1 cellular context compared by ENCODE assay signal in the genomic region with DNA sequence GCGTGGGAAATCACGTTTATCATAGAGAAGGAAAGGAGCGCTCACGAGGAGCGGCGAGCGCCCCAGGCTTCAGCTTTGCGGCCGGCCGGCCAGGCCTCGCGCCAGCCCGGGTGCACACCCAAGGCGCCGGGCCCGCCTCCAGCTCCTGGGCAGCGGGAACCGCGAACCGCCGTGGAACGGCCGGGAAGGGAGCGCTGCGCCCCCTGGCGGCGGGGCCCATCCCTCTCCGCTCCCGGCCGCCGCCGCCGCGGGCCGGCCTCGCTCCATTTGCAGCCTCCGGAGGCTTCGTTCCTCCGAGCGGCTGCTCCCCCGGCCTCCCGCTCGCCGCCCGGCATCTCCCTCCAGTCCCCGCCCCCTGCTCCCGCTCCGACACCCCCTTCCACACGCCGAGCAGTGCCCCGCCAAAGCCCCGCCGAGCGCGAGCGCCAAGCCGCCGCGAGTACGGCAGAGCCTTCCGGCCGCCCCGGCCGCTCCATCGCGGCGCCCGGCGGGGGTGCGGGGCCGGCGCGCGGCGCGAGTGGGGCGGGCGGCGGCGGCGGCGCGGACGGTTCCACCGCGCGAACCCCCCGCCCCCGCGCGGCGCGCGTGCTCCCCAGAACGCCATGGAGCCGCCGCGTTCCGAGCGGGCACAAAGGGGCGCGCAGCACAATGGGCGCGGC.
A peak's percentile ranks its signal among the peaks of the same experiment; 100 is the strongest.
TF ChIP-seq lines count a peak whose summit lies in the region.

No MANE protein-coding gene starts in this region.

TF ChIP-seq in K562, 482 proteins besides CTCF, POLR2A, EP300 and RAD21 (continued from another document and continues in another):
- TF ChIP-seq SMARCB1 (IDR thresholded peaks at IDR 0.05; ENCODE audit: insufficient read length, low read depth) = no peak
- peak; percentile 61 for TF ChIP-seq DMBX1 (CRISPR knock-in tag; IDR thresholded peaks at IDR 0.05; ENCODE audit: borderline replicate concordance)
- TF ChIP-seq ZNF24 (IDR thresholded peaks at IDR 0.05) = 0 out of 2 replicates have a peak, but pooled peaks have one; percentile 43
- TF ChIP-seq, protein P1, sequence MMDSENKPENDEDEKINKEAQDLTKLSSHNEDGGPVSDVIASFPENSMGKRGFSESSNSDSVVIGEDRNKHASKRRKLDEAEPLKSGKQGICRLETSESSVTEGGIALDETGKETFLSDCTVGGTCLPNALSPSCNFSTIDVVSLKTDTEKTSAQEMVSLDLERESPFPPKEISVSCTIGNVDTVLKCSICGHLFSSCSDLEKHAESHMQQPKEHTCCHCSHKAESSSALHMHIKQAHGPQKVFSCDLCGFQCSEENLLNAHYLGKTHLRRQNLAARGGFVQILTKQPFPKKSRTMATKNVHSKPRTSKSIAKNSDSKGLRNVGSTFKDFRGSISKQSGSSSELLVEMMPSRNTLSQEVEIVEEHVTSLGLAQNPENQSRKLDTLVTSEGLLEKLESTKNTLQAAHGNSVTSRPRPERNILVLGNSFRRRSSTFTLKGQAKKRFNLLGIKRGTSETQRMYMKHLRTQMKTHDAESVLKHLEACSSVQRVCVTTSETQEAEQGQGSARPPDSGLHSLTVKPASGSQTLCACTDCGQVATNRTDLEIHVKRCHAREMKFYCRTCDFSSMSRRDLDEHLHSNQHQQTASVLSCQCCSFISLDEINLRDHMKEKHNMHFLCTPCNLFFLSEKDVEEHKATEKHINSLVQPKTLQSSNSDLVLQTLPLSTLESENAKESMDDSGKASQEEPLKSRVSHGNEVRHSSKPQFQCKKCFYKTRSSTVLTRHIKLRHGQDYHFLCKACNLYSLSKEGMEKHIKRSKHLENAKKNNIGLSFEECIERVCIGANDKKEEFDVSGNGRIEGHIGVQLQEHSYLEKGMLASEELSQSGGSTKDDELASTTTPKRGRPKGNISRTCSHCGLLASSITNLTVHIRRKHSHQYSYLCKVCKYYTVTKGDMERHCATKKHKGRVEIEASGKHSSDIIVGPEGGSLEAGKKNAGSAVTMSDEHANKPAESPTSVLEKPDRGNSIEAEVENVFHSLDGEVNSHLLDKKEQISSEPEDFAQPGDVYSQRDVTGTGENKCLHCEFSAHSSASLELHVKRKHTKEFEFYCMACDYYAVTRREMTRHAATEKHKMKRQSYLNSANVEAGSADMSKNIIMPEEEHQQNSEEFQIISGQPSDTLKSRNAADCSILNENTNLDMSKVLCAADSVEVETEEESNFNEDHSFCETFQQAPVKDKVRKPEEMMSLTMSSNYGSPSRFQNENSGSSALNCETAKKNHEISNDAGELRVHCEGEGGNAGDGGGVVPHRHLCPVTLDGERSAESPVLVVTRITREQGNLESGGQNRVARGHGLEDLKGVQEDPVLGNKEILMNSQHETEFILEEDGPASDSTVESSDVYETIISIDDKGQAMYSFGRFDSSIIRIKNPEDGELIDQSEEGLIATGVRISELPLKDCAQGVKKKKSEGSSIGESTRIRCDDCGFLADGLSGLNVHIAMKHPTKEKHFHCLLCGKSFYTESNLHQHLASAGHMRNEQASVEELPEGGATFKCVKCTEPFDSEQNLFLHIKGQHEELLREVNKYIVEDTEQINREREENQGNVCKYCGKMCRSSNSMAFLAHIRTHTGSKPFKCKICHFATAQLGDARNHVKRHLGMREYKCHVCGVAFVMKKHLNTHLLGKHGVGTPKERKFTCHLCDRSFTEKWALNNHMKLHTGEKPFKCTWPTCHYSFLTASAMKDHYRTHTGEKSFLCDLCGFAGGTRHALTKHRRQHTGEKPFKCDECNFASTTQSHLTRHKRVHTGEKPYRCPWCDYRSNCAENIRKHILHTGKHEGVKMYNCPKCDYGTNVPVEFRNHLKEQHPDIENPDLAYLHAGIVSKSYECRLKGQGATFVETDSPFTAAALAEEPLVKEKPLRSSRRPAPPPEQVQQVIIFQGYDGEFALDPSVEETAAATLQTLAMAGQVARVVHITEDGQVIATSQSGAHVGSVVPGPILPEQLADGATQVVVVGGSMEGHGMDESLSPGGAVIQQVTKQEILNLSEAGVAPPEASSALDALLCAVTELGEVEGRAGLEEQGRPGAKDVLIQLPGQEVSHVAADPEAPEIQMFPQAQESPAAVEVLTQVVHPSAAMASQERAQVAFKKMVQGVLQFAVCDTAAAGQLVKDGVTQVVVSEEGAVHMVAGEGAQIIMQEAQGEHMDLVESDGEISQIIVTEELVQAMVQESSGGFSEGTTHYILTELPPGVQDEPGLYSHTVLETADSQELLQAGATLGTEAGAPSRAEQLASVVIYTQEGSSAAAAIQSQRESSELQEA (IDR thresholded peaks at IDR 0.05; ENCODE audit: low read depth) = no peak
- TF ChIP-seq, protein P2, sequence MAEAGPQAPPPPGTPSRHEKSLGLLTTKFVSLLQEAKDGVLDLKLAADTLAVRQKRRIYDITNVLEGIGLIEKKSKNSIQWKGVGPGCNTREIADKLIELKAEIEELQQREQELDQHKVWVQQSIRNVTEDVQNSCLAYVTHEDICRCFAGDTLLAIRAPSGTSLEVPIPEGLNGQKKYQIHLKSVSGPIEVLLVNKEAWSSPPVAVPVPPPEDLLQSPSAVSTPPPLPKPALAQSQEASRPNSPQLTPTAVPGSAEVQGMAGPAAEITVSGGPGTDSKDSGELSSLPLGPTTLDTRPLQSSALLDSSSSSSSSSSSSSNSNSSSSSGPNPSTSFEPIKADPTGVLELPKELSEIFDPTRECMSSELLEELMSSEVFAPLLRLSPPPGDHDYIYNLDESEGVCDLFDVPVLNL (CRISPR knock-in tag; IDR thresholded peaks at IDR 0.05; ENCODE audit: low read depth) = no peak
- TF ChIP-seq RFX7 (CRISPR knock-in tag; IDR thresholded peaks at IDR 0.05) = no peak
- TF ChIP-seq NFIX (CRISPR knock-in tag; IDR thresholded peaks at IDR 0.05; ENCODE audit: low read depth) = no peak
- TF ChIP-seq TBL1XR1 (IDR thresholded peaks at IDR 0.05; ENCODE audit: low read length in 2 of 2) = peak in 1 of 2 experiments; percentile 40; a peak in 1 of 4 replicates
- TF ChIP-seq DIDO1 (tag; IDR thresholded peaks at IDR 0.05; ENCODE audit: low read depth) = no peak
- TF ChIP-seq, protein P3, sequence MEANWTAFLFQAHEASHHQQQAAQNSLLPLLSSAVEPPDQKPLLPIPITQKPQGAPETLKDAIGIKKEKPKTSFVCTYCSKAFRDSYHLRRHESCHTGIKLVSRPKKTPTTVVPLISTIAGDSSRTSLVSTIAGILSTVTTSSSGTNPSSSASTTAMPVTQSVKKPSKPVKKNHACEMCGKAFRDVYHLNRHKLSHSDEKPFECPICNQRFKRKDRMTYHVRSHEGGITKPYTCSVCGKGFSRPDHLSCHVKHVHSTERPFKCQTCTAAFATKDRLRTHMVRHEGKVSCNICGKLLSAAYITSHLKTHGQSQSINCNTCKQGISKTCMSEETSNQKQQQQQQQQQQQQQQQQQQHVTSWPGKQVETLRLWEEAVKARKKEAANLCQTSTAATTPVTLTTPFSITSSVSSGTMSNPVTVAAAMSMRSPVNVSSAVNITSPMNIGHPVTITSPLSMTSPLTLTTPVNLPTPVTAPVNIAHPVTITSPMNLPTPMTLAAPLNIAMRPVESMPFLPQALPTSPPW (CRISPR knock-in tag; IDR thresholded peaks at IDR 0.05) = no peak
- TF ChIP-seq HIVEP1 (CRISPR knock-in tag; IDR thresholded peaks at IDR 0.05) = no peak
- no peak for TF ChIP-seq RNF2 (IDR thresholded peaks at IDR 0.05)
- no peak for TF ChIP-seq TAL1 (IDR thresholded peaks at IDR 0.05)
- TF ChIP-seq SAFB (IDR thresholded peaks at IDR 0.05; ENCODE audit: borderline replicate concordance, low read depth, low read length) = peak; percentile 100
- TF ChIP-seq NONO (IDR thresholded peaks at IDR 0.05; ENCODE audit: low read depth in 2 of 2, low read length in 1 of 2) = peak; percentile 34 to 85; a peak in 3 of 4 replicates
- no peak for TF ChIP-seq SP1 (CRISPR knock-in tag; IDR thresholded peaks at IDR 0.05)
- TF ChIP-seq PHB (CRISPR knock-in tag; IDR thresholded peaks at IDR 0.05) = no peak
- no peak for TF ChIP-seq EZH2 (IDR thresholded peaks at IDR 0.05; ENCODE audit: borderline replicate concordance, low read depth, low read length)
- TF ChIP-seq, protein P4, sequence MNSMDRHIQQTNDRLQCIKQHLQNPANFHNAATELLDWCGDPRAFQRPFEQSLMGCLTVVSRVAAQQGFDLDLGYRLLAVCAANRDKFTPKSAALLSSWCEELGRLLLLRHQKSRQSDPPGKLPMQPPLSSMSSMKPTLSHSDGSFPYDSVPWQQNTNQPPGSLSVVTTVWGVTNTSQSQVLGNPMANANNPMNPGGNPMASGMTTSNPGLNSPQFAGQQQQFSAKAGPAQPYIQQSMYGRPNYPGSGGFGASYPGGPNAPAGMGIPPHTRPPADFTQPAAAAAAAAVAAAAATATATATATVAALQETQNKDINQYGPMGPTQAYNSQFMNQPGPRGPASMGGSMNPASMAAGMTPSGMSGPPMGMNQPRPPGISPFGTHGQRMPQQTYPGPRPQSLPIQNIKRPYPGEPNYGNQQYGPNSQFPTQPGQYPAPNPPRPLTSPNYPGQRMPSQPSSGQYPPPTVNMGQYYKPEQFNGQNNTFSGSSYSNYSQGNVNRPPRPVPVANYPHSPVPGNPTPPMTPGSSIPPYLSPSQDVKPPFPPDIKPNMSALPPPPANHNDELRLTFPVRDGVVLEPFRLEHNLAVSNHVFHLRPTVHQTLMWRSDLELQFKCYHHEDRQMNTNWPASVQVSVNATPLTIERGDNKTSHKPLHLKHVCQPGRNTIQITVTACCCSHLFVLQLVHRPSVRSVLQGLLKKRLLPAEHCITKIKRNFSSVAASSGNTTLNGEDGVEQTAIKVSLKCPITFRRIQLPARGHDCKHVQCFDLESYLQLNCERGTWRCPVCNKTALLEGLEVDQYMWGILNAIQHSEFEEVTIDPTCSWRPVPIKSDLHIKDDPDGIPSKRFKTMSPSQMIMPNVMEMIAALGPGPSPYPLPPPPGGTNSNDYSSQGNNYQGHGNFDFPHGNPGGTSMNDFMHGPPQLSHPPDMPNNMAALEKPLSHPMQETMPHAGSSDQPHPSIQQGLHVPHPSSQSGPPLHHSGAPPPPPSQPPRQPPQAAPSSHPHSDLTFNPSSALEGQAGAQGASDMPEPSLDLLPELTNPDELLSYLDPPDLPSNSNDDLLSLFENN (IDR thresholded peaks at IDR 0.05; ENCODE audit: low read depth in 2 of 2, low read length in 2 of 2) = peak in 1 of 2 experiments; percentile 43; a peak in 1 of 4 replicates
- TF ChIP-seq, protein P5, sequence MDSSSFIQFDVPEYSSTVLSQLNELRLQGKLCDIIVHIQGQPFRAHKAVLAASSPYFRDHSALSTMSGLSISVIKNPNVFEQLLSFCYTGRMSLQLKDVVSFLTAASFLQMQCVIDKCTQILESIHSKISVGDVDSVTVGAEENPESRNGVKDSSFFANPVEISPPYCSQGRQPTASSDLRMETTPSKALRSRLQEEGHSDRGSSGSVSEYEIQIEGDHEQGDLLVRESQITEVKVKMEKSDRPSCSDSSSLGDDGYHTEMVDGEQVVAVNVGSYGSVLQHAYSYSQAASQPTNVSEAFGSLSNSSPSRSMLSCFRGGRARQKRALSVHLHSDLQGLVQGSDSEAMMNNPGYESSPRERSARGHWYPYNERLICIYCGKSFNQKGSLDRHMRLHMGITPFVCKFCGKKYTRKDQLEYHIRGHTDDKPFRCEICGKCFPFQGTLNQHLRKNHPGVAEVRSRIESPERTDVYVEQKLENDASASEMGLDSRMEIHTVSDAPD (CRISPR knock-in tag; IDR thresholded peaks at IDR 0.05) = no peak
- TF ChIP-seq NFIC (IDR thresholded peaks at IDR 0.05) = no peak
- TF ChIP-seq ZNF584 (CRISPR knock-in tag; IDR thresholded peaks at IDR 0.05; ENCODE audit: low read depth) = no peak
- TF ChIP-seq TRIM28 (IDR thresholded peaks at IDR 0.05) = no peak
- no peak for TF ChIP-seq ZKSCAN3 (CRISPR knock-in tag; IDR thresholded peaks at IDR 0.05)
- TF ChIP-seq, protein P6, sequence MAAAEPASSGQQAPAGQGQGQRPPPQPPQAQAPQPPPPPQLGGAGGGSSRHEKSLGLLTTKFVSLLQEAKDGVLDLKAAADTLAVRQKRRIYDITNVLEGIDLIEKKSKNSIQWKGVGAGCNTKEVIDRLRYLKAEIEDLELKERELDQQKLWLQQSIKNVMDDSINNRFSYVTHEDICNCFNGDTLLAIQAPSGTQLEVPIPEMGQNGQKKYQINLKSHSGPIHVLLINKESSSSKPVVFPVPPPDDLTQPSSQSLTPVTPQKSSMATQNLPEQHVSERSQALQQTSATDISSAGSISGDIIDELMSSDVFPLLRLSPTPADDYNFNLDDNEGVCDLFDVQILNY (CRISPR knock-in tag; IDR thresholded peaks at IDR 0.05) = no peak
- TF ChIP-seq RBBP5 (IDR thresholded peaks at IDR 0.05; ENCODE audit: borderline replicate concordance, insufficient read depth, low read length, poor library complexity, severe bottlenecking) = no peak
- TF ChIP-seq SRSF7 (optimal IDR thresholded peaks at IDR 0.05; ENCODE audit: low read depth, low read length) = no peak
- TF ChIP-seq MAZ (CRISPR knock-in tag; conservative IDR thresholded peaks at IDR 0.05 in 1 of 2, IDR thresholded peaks at IDR 0.05 in 1 of 2) = peak; percentile 55 to 79
- no peak for TF ChIP-seq BDP1 (IDR thresholded peaks at IDR 0.05; ENCODE audit: insufficient read depth, insufficient read length)
- no peak for TF ChIP-seq ZFPM2 (CRISPR knock-in tag; IDR thresholded peaks at IDR 0.05)
- TF ChIP-seq, protein P7, sequence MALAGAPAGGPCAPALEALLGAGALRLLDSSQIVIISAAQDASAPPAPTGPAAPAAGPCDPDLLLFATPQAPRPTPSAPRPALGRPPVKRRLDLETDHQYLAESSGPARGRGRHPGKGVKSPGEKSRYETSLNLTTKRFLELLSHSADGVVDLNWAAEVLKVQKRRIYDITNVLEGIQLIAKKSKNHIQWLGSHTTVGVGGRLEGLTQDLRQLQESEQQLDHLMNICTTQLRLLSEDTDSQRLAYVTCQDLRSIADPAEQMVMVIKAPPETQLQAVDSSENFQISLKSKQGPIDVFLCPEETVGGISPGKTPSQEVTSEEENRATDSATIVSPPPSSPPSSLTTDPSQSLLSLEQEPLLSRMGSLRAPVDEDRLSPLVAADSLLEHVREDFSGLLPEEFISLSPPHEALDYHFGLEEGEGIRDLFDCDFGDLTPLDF (CRISPR knock-in tag; IDR thresholded peaks at IDR 0.05) = no peak
- TF ChIP-seq, protein P8, sequence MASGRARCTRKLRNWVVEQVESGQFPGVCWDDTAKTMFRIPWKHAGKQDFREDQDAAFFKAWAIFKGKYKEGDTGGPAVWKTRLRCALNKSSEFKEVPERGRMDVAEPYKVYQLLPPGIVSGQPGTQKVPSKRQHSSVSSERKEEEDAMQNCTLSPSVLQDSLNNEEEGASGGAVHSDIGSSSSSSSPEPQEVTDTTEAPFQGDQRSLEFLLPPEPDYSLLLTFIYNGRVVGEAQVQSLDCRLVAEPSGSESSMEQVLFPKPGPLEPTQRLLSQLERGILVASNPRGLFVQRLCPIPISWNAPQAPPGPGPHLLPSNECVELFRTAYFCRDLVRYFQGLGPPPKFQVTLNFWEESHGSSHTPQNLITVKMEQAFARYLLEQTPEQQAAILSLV (tag; IDR thresholded peaks at IDR 0.05) = no peak
- TF ChIP-seq SREBF1 (IDR thresholded peaks at IDR 0.05; ENCODE audit: borderline replicate concordance, low read depth, low read length) = no peak
